Comparison of ENCODE assay signal across 1 cellular context in genomic region chr1:55071477-55071876, GRCh38.
A peak's percentile ranks its signal among the peaks of the same experiment; 100 is the strongest.
TF ChIP-seq lines count a peak whose summit lies in the region.

No MANE protein-coding gene starts in this region.

TF ChIP-seq in H1, 55 proteins besides CTCF, POLR2A, EP300 and RAD21 (continued from another document):
- no peak for TF ChIP-seq RFX5 (IDR thresholded peaks at IDR 0.05; ENCODE audit: borderline replicate concordance, low read depth, low read length)
- no peak for TF ChIP-seq CHD2 (IDR thresholded peaks at IDR 0.05; ENCODE audit: low read length)
- TF ChIP-seq TCF12 (IDR thresholded peaks at IDR 0.05; ENCODE audit: low read depth, low read length) = no peak
- TF ChIP-seq E2F6 (IDR thresholded peaks at IDR 0.05) = 0 out of 2 replicates have a peak, but pooled peaks have one; percentile 19
- no peak for TF ChIP-seq PHF8 (conservative IDR thresholded peaks at IDR 0.05; ENCODE audit: low read depth, low read length)
- no peak for TF ChIP-seq JUN (IDR thresholded peaks at IDR 0.05; ENCODE audit: low read depth, low read length)
- TF ChIP-seq GTF2F1 (IDR thresholded peaks at IDR 0.05; ENCODE audit: borderline replicate concordance, low read depth, low read length) = no peak
- TF ChIP-seq TEAD4 (IDR thresholded peaks at IDR 0.05; ENCODE audit: low read depth, low read length) = peak; percentile 91
- no peak for TF ChIP-seq ASH2L (IDR thresholded peaks at IDR 0.05; ENCODE audit: low read length)
- TF ChIP-seq SAP30 (IDR thresholded peaks at IDR 0.05; ENCODE audit: insufficient read depth, insufficient replicate concordance, low read length) = no peak
- no peak for TF ChIP-seq KDM5A (IDR thresholded peaks at IDR 0.05; ENCODE audit: low read length)
- TF ChIP-seq HDAC2 (IDR thresholded peaks at IDR 0.05; ENCODE audit: borderline replicate concordance in 1 of 2, low read depth in 2 of 2, low read length in 2 of 2) = 0 out of 4 replicates have a peak, but pooled peaks of 1 of the 2 experiments have one; percentile 15
- TF ChIP-seq POLR2AphosphoS5 (IDR thresholded peaks at IDR 0.05; ENCODE audit: low read depth, low read length) = no peak
- TF ChIP-seq MAX (IDR thresholded peaks at IDR 0.05) = peak; percentile 65
- no peak for TF ChIP-seq KDM1A (IDR thresholded peaks at IDR 0.05; ENCODE audit: borderline replicate concordance, low read length)
- TF ChIP-seq TAF7 (optimal IDR thresholded peaks at IDR 0.05; ENCODE audit: borderline replicate concordance, low read depth, low read length) = no peak
- no peak for TF ChIP-seq CTBP2 (IDR thresholded peaks at IDR 0.05; ENCODE audit: borderline replicate concordance, insufficient read depth, insufficient read length, low read length)
- no peak for TF ChIP-seq MAFK (IDR thresholded peaks at IDR 0.05; ENCODE audit: low read depth, low read length)
- TF ChIP-seq SRF (IDR thresholded peaks at IDR 0.05; ENCODE audit: low read depth, low read length) = no peak
TF ChIP-seq in H1: peak in this region for 4.
